Comparison of ENCODE assay signal across 10 cellular contexts in the genomic region with DNA sequence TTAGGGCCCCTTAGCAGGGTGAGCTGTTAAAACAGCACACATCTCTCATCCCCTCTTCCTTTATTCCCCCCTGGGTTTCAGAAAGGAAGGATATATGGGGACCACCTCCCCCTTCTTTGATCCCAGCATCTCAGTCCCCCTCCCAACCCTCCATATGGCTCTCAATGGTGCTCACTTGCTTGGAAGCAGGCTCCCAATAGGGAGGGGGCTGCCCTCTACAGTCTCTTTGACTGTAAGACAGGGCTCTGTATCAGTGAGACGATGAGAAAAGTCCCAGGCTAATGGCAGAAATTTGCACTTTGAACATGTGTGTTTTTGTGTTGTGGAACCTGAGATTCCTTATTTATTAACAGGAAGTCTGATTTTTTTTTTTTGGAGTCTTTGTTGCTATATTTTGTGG. TPM values are rescaled to one million over a fixed set of nuclear protein-coding genes. Genes with fewer than 3 reads are reported as not detected.
DNase-seq lines count a peak whose midpoint lies in the region; ATAC-seq and TF ChIP-seq lines count a peak whose summit lies in the region.
"Had no signal": no experiment of that assay in that cellular context is flagged by ENCODE, and none has a peak within 500 bp of the region (broad histone marks: within the 10 kb centered on the region; RNA-seq: fewer than 3 reads in every experiment).

No MANE protein-coding gene starts in this region.

- peak in 2 of 4 donors; percentile 36 to 37 for ATAC-seq in psoas muscle
- ATAC-seq: body of pancreas had no signal

- 60 to 66% (median 61%) methylated on average over 1 of the region's 1 CpG for WGBS in psoas muscle, 3 donors

- no peaks in the 10 kb centered on the region for H4K20me1 ChIP-seq in OCI-LY1 (ENCODE audit: insufficient read depth, low read length)

- H3K27ac ChIP-seq in OCI-LY1 (ENCODE audit: low read depth, low read length, poor library complexity, severe bottlenecking) = no peak overlapping the region
- peak overlapping the region; percentile 54 for H3K27ac ChIP-seq in psoas muscle

- DNase-seq in T-helper 1 cell = no peak
- no peak for DNase-seq in epithelial cell of proximal tubule (ENCODE audit: low read depth)
- DNase-seq in psoas muscle = no peak
- no peak for DNase-seq in NCI-H2227 treated with DMSO at 0.1 percent for 48 hours (lab: John Stamatoyannopoulos, UW)
- DNase-seq in DMS 273 treated with DMSO at 0.1 percent for 48 hours (lab: John Stamatoyannopoulos, UW) = no peak
- no peak for DNase-seq in NCI-H187 (lab: John Stamatoyannopoulos, UW)
- DNase-seq: NCI-H526 had no signal

- no peak overlapping the region for H3K4me3 ChIP-seq in OCI-LY1 (ENCODE audit: low read depth, low read length, poor library complexity, severe bottlenecking)
- H3K4me3 ChIP-seq in epithelial cell of proximal tubule (ENCODE audit: low read depth, low read length) = no peak overlapping the region
- H3K4me3 ChIP-seq in psoas muscle = no peak overlapping the region
- H3K4me3 ChIP-seq: body of pancreas had no signal

- TF ChIP-seq CTCF in OCI-LY1 (IDR thresholded peaks at IDR 0.05; ENCODE audit: low read length) = peak; percentile 45
- peak; percentile 20 for TF ChIP-seq CTCF in epithelial cell of proximal tubule (conservative IDR thresholded peaks at IDR 0.05; ENCODE audit: low read depth, low read length)
- no peak for TF ChIP-seq CTCF in psoas muscle (IDR thresholded peaks at IDR 0.05)

- H3K4me1 ChIP-seq in OCI-LY1 (ENCODE audit: insufficient read depth, low read length, severe bottlenecking) (no peaks in the 10 kb centered on the region), psoas muscle (peaks cover 22% of the 10 kb centered on the region)

- intact Hi-C loops in psoas muscle (cut with DNase I) = loop anchor here in 1 of 2 donors (5.0 kb wide), 1 partner anchor 36 kb away; no protein-coding TSS in a partner anchor

- no peaks in the 10 kb centered on the region for H3K9me3 Mint-ChIP-seq in T-helper 1 cell treated with Interleukin-12 subunit alpha and Interleukin-12 subunit beta and Interleukin-4 antibody, amounts not matched to agents 30 μg/mL and 1 μg/mL, for 36 hours

- peak overlapping the region; percentile 28 for H3K27ac Mint-ChIP-seq in T-helper 1 cell treated with Interleukin-12 subunit alpha and Interleukin-12 subunit beta and Interleukin-4 antibody, amounts not matched to agents 30 μg/mL and 1 μg/mL, for 36 hours

- H3K27me3 Mint-ChIP-seq in T-helper 1 cell treated with Interleukin-12 subunit alpha and Interleukin-12 subunit beta and Interleukin-4 antibody, amounts not matched to agents 30 μg/mL and 1 μg/mL, for 36 hours (ENCODE audit: low read depth) = no peaks in the 10 kb centered on the region

- no peak overlapping the region for H3K9ac ChIP-seq in OCI-LY1 (ENCODE audit: low read length)

- no peak overlapping the region for H3K4me2 ChIP-seq in OCI-LY1 (ENCODE audit: low read length)

- peaks cover 59% of the 10 kb centered on the region for H3K36me3 Mint-ChIP-seq in T-helper 1 cell treated with Interleukin-12 subunit alpha and Interleukin-12 subunit beta and Interleukin-4 antibody, amounts not matched to agents 30 μg/mL and 1 μg/mL, for 36 hours (ENCODE audit: low read depth)

- H3K9me2 ChIP-seq in OCI-LY1 (ENCODE audit: low read depth, low read length) = no peaks in the 10 kb centered on the region

- H3K4me3 Mint-ChIP-seq in T-helper 1 cell treated with Interleukin-12 subunit alpha and Interleukin-12 subunit beta and Interleukin-4 antibody, amounts not matched to agents 30 μg/mL and 1 μg/mL, for 36 hours = no peak overlapping the region

- H3K36me3 ChIP-seq in OCI-LY1 (ENCODE audit: insufficient read depth, low read length) (peaks cover 100% of the 10 kb centered on the region), psoas muscle (ENCODE audit: insufficient read depth in 1 of 2, low read depth in 1 of 2) (peaks cover 16 to 99% of the 10 kb centered on the region in 2 donors)

- H3K79me2 ChIP-seq in OCI-LY1 (ENCODE audit: insufficient read depth, low read length) = no peaks in the 10 kb centered on the region

- peaks cover 15% of the 10 kb centered on the region for H3K4me1 Mint-ChIP-seq in T-helper 1 cell treated with Interleukin-12 subunit alpha and Interleukin-12 subunit beta and Interleukin-4 antibody, amounts not matched to agents 30 μg/mL and 1 μg/mL, for 36 hours (ENCODE audit: low read depth)

- H2AFZ ChIP-seq in OCI-LY1 (ENCODE audit: low read length) = no peak overlapping the region

- H3K27me3 ChIP-seq in OCI-LY1 (ENCODE audit: insufficient read depth, low read length) (no peaks in the 10 kb centered on the region), psoas muscle (ENCODE audit: insufficient read depth in 3 of 3, low read length in 2 of 3) (no peaks in the 10 kb centered on the region)
- H3K27me3 ChIP-seq: body of pancreas had no signal

- no peaks in the 10 kb centered on the region for H3F3A ChIP-seq in OCI-LY1 (ENCODE audit: insufficient read depth, low read length)

- no peaks in the 10 kb centered on the region for H3K9me3 ChIP-seq in OCI-LY1 (ENCODE audit: low read length)
- no peaks in the 10 kb centered on the region for H3K9me3 ChIP-seq in psoas muscle
- H3K9me3 ChIP-seq: body of pancreas had no signal

RNA-seq across cellular contexts. Expression of gene CNTF, which starts 4.2 kb away (rescaled TPM):
- total RNA-seq in epithelial cell of proximal tubule = 0.29 and 1.2 TPM in 2 replicates
- total RNA-seq in psoas muscle = 1 to 10 TPM; 1.1 to 5.7 (median 3.8) TPM
- 10 to 100 TPM in 1 of 3 donors, 1 to 10 TPM in 2; 1.3 to 21.2 (median 1.9) TPM for polyA plus RNA-seq in psoas muscle

RNA-seq across cellular contexts. Expression of gene ZFP91, which starts 39.4 kb away (rescaled TPM):
- 25.8 and 31.8 TPM in 2 replicates for total RNA-seq in epithelial cell of proximal tubule
- 10 to 100 TPM; 68.3 to 94.1 (median 79.4) TPM for total RNA-seq in psoas muscle
- polyA plus RNA-seq in psoas muscle = 10 to 100 TPM; 27.8 to 88.7 (median 49.4) TPM

RNA-seq across cellular contexts. Expression of gene LPXN, which starts 42.6 kb away (rescaled TPM):
- 0.94 and 1.4 TPM in 2 replicates for total RNA-seq in epithelial cell of proximal tubule
- total RNA-seq in psoas muscle = 1 to 10 TPM; 2.4 to 4.7 (median 2.7) TPM
- 1 to 10 TPM in 2 of 3 donors, under 1 TPM in 1; 0.73 to 3.4 (median 3.0) TPM for polyA plus RNA-seq in psoas muscle
